ENCODE assay signal across 20 cellular contexts in genomic region chr6:107045733-107046312, GRCh38. TPM values are rescaled to one million over a fixed set of nuclear protein-coding genes. Genes with fewer than 3 reads are reported as not detected.
DNase-seq lines count a peak whose midpoint lies in the region; ATAC-seq and TF ChIP-seq lines count a peak whose summit lies in the region.
"Had no signal": no experiment of that assay in that cellular context is flagged by ENCODE, and none has a peak within 500 bp of the region (broad histone marks: within the 10 kb centered on the region; RNA-seq: fewer than 3 reads in every experiment).

No MANE protein-coding gene starts in this region.

- H3K9me3 ChIP-seq in SK-N-SH (no peaks in the 10 kb centered on the region), neural cell (ENCODE audit: low read length) (no peaks in the 10 kb centered on the region)
- H3K9me3 ChIP-seq: BLaER1, heart right ventricle, SJSA1 had no signal

- intact Hi-C loops in lower leg skin (cut with DNase I; ENCODE audit: low total_unique reads): no loop called here

- H3K36me3 Mint-ChIP-seq in activated naive CD4-positive, alpha-beta T cell treated with anti-CD3 and anti-CD28 coated beads, Interleukin-2, amount 50 U/mL, for 72 hours: no peaks in the 10 kb centered on the region

- CTCF ChIA-PET in SK-N-SH (lab: Yijun Ruan, JAX): interaction anchor here (0.7 to 2.3 kb wide), 5 partner anchors 14 to 70 kb away, joined by 3 to 10 read pairs (median 6); partner anchors contain the start of gene MTRES1

- TF ChIP-seq POLR2A in lower leg skin (IDR thresholded peaks at IDR 0.05): no peak

- TF ChIP-seq RAD21 in SK-N-SH (IDR thresholded peaks at IDR 0.05; ENCODE audit: low read length) (no peak), neural cell (conservative IDR thresholded peaks at IDR 0.05) (no peak)

- DNase-seq in Ammon's horn (ENCODE audit: low spot score) (peak; percentile 21), SK-N-SH (peak; percentile 29), fibroblast of pulmonary artery (ENCODE audit: low read depth) (peak; percentile 10), globus pallidus (ENCODE audit: low spot score) (no peak), lower leg skin (ENCODE audit: low spot score in 2 of 2) (no peak)
- no peak for DNase-seq in activated naive CD4-positive, alpha-beta T cell treated with anti-CD3 and anti-CD28 coated beads, Interleukin-2, amount 50 U/mL, for 72 hours (ENCODE audit: low spot score in 2 of 2)
- DNase-seq in activated CD8-positive, alpha-beta memory T cell treated with anti-CD3 and anti-CD28 coated beads, Interleukin-2, amount 50 U/mL, for 48 hours: no peak
- DNase-seq: ACHN; activated CD4-positive, alpha-beta T cell treated with anti-CD3 and anti-CD28 coated beads for 4 hours; activated naive CD4-positive, alpha-beta T cell treated with anti-CD3 and anti-CD28 coated beads for 36 hours; GDM1; heart right ventricle; NCI-H524 treated with DMSO at 0.1 percent for 48 hours; stimulated activated CD4-positive, alpha-beta T cell treated with anti-CD3 and anti-CD28 coated beads, Interleukin-4, amount 100 ng/mL, for 1 hour; stimulated activated naive CD4-positive, alpha-beta T cell; T-helper 2 cell had no signal

- POLR2A ChIA-PET in SK-N-SH (lab: Yijun Ruan, JAX): interaction anchor here (0.5 to 1.0 kb wide), 3 partner anchors 10 to 72 kb away, joined by 3 to 4 read pairs (median 3); partner anchors contain the start of gene CD24

- H3K4me1 ChIP-seq in SK-N-SH (ENCODE audit: control insufficient read depth in 1 of 2, insufficient read depth in 2 of 2, low read depth in 1 of 2, low read length in 1 of 2): peaks cover 0 to 19% of the 10 kb centered on the region in 2 experiments; a peak in 1 of 4 replicates
- H3K4me1 ChIP-seq: SJSA1 had no signal

- TF ChIP-seq CTCF in SK-N-SH (IDR thresholded peaks at IDR 0.05) (no peak), fibroblast of pulmonary artery (IDR thresholded peaks at IDR 0.05; ENCODE audit: low read length, missing control alignments) (no peak), neural cell (IDR thresholded peaks at IDR 0.05; ENCODE audit: poor library complexity, severe bottlenecking) (no peak), lower leg skin (IDR thresholded peaks at IDR 0.05) (no peak)

- H3K4me3 ChIP-seq in SK-N-SH (ENCODE audit: low read depth in 2 of 2, low read length in 1 of 2) (no peak overlapping the region), fibroblast of pulmonary artery (replicated peaks; ENCODE audit: low read depth, low read length) (no peak overlapping the region), neural cell (ENCODE audit: low read length) (peak overlapping the region; percentile 48), lower leg skin (ENCODE audit: low read depth, poor library complexity, severe bottlenecking) (no peak overlapping the region)
- H3K4me3 ChIP-seq: BLaER1, heart right ventricle, SJSA1 had no signal

- H2AFZ ChIP-seq in SK-N-SH (ENCODE audit: low read depth) (no peak overlapping the region), neural cell (ENCODE audit: low read depth, low read length) (no peak overlapping the region)

- ATAC-seq in activated naive CD4-positive, alpha-beta T cell treated with anti-CD3 and anti-CD28 coated beads, Interleukin-2, amount 50 U/mL, for 72 hours: no peak

- H3K27ac Mint-ChIP-seq in activated naive CD4-positive, alpha-beta T cell treated with anti-CD3 and anti-CD28 coated beads, Interleukin-2, amount 50 U/mL, for 72 hours: peak overlapping the region in 1 of 2 donors; percentile 77
- H3K27ac Mint-ChIP-seq: activated naive CD4-positive, alpha-beta T cell treated with anti-CD3 and anti-CD28 coated beads for 36 hours had no signal

- H4K20me1 ChIP-seq in SK-N-SH (ENCODE audit: insufficient read depth) (no peaks in the 10 kb centered on the region), neural cell (ENCODE audit: insufficient read depth) (no peaks in the 10 kb centered on the region)
- H4K20me1 ChIP-seq: BLaER1 had no signal

- H3K79me2 ChIP-seq in SK-N-SH (ENCODE audit: insufficient read depth) (no peaks in the 10 kb centered on the region), neural cell (replicated peaks; ENCODE audit: insufficient read depth, low read length) (peaks cover 2% of the 10 kb centered on the region)

- H3F3A ChIP-seq in SK-N-SH (replicated peaks; ENCODE audit: insufficient read depth) (no peaks in the 10 kb centered on the region), neural cell (ENCODE audit: insufficient read depth, low read length, poor library complexity, severe bottlenecking) (no peaks in the 10 kb centered on the region)

- H3K27ac ChIP-seq in SK-N-SH (ENCODE audit: low read depth in 2 of 2, low read length in 1 of 2) (peak overlapping the region in 1 of 2 experiments; percentile 82; a peak in 2 of 4 replicates), neural cell (ENCODE audit: low read length) (peak overlapping the region; percentile 71)
- H3K27ac ChIP-seq: BLaER1, SJSA1 had no signal

- H3K9me3 Mint-ChIP-seq in activated naive CD4-positive, alpha-beta T cell treated with anti-CD3 and anti-CD28 coated beads, Interleukin-2, amount 50 U/mL, for 72 hours: no peaks in the 10 kb centered on the region
- H3K9me3 Mint-ChIP-seq: activated naive CD4-positive, alpha-beta T cell treated with anti-CD3 and anti-CD28 coated beads for 36 hours; central memory CD8-positive, alpha-beta T cell had no signal

- H3K9me2 ChIP-seq in SK-N-SH (no peaks in the 10 kb centered on the region), neural cell (ENCODE audit: insufficient read depth, low read length) (no peaks in the 10 kb centered on the region)

- H3K4me2 ChIP-seq in SK-N-SH (no peak overlapping the region), neural cell (ENCODE audit: low read length) (peak overlapping the region; percentile 26)
- H3K4me2 ChIP-seq: BLaER1 had no signal

- H3K36me3 ChIP-seq in SK-N-SH (replicated peaks in 1 of 2; ENCODE audit: control insufficient read depth in 1 of 2, insufficient read depth in 2 of 2, low read length in 1 of 2) (no peaks in the 10 kb centered on the region), neural cell (ENCODE audit: insufficient read depth, low read length) (no peaks in the 10 kb centered on the region)
- H3K36me3 ChIP-seq: SJSA1 had no signal

- TF ChIP-seq EP300 in SK-N-SH (IDR thresholded peaks at IDR 0.05; ENCODE audit: borderline replicate concordance in 1 of 2, low read depth in 1 of 2, low read length in 1 of 2): no peak
- TF ChIP-seq EP300 in neural cell (conservative IDR thresholded peaks at IDR 0.05; ENCODE audit: poor library complexity, severe bottlenecking): no peak

- H3K27me3 ChIP-seq in SK-N-SH (ENCODE audit: insufficient read depth): no peaks in the 10 kb centered on the region
- H3K27me3 ChIP-seq in neural cell (ENCODE audit: insufficient read depth, low read depth, low read length): no peaks in the 10 kb centered on the region
- H3K27me3 ChIP-seq: BLaER1, heart right ventricle, SJSA1 had no signal

- no peak overlapping the region for H3K9ac ChIP-seq in SK-N-SH
- H3K9ac ChIP-seq in neural cell (ENCODE audit: low read length): peak overlapping the region; percentile 53
- H3K9ac ChIP-seq: BLaER1 had no signal

- 95% methylated on average over 5 of the region's 6 CpGs for WGBS in SK-N-SH (ENCODE audit: low lambda C conversion rate)
- WGBS in lower leg skin, 2 donors: 68 to 81% methylated on average over 6 of the region's 6 CpGs

TF ChIP-seq in SK-N-SH, 30 proteins besides CTCF, POLR2A, EP300 and RAD21 (continues in another document):
- TF ChIP-seq FOXJ3 (CRISPR knock-in tag; IDR thresholded peaks at IDR 0.05): no peak
- no peak for TF ChIP-seq IRF3 (IDR thresholded peaks at IDR 0.05; ENCODE audit: low read depth, low read length)
- TF ChIP-seq SIN3A (IDR thresholded peaks at IDR 0.05; ENCODE audit: borderline replicate concordance, low read depth, low read length): no peak
- no peak for TF ChIP-seq SMC3 (IDR thresholded peaks at IDR 0.05; ENCODE audit: low read depth, low read length)

TF ChIP-seq in neural cell, 6 proteins besides CTCF, POLR2A, EP300 and RAD21:
- no peak for TF ChIP-seq POLR2AphosphoS5 (IDR thresholded peaks at IDR 0.05)
- no peak for TF ChIP-seq MXI1 (conservative IDR thresholded peaks at IDR 0.05; ENCODE audit: poor library complexity, severe bottlenecking)
- no peak for TF ChIP-seq TAF1 (IDR thresholded peaks at IDR 0.05; ENCODE audit: low read depth)
- TF ChIP-seq SMC3 (conservative IDR thresholded peaks at IDR 0.05; ENCODE audit: poor library complexity): no peak
- TF ChIP-seq REST (IDR thresholded peaks at IDR 0.05; ENCODE audit: borderline replicate concordance): no peak
- TF ChIP-seq EZH2 (IDR thresholded peaks at IDR 0.05; ENCODE audit: borderline replicate concordance, insufficient read depth, low read length, poor library complexity, severe bottlenecking): no peak

RNA-seq across cellular contexts. Expression of gene MTRES1, which starts 17.8 kb away (rescaled TPM):
- 8.5 and 10.2 TPM in 2 replicates for polyA plus RNA-seq in SK-N-SH (2012; rRNA removed)
- 11.5 and 15.7 TPM in 2 replicates for polyA plus RNA-seq in SK-N-SH (2012; cell fraction: cytosol; rRNA removed)
- 6.4 and 10.7 TPM in 2 replicates for polyA plus RNA-seq in SK-N-SH (2012; cell fraction: nucleus; rRNA removed)
- polyA plus RNA-seq in neural cell: 15.8 and 21.9 TPM in 2 replicates
- 28.2 and 28.6 TPM in 2 replicates for polyA minus RNA-seq in neural cell
- total RNA-seq in activated naive CD4-positive, alpha-beta T cell treated with anti-CD3 and anti-CD28 coated beads, Interleukin-2, amount 50 U/mL, for 72 hours: 10 to 100 TPM; 10.2 to 23.0 TPM
- 10 to 100 TPM in 2 of 4 donors, 1 to 10 TPM in 2; 4.2 to 13.1 (median 10.9) TPM for total RNA-seq in lower leg skin

Comparison
In these comparisons a context has a peak if more than half of its experiments do, and no peak if none do; other contexts are left out.
1. DNase-seq: peak in Ammon's horn (single experiment), SK-N-SH (single experiment) and fibroblast of pulmonary artery (single experiment); none in activated naive CD4-positive, alpha-beta T cell treated with anti-CD3 and anti-CD28 coated beads, Interleukin-2, amount 50 U/mL, for 72 hours (0 of 2), globus pallidus (single experiment), lower leg skin (0 of 2) and activated CD8-positive, alpha-beta memory T cell treated with anti-CD3 and anti-CD28 coated beads, Interleukin-2, amount 50 U/mL, for 48 hours (single experiment).